ENCODE assay signal across 18 cellular contexts in the genomic region with DNA sequence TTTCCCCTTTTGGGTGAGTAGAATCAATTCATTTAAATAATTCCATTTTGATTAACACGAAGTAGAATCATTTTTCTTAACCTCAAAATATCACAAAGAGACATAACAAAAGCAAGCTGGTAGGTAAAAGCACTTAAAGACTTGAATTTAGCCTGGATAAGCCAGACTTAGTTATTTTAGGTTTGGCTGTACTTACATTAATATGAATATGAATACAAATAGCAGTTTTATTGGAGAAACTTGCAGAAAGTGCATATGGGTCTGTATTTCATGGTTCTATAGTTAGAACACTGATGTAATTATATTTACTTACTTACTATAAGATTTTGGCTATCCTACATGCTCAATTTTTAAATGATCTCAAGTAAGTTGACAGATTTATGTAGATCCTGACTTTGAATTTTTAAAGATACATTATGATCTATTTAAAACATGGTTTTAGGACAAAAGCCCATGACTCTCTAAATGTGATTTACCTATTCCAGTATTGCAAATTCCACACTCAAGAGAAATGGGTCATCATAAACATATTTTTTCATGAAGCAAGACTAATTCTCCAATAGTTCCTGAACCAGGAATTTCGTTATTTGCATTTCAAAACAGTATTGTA.
"Had no signal": no experiment of that assay in that cellular context is flagged by ENCODE, and none has a peak within 500 bp of the region (broad histone marks: within the 10 kb centered on the region; RNA-seq: fewer than 3 reads in every experiment).

No MANE protein-coding gene starts in this region.

- H3K9me3 Mint-ChIP-seq: stimulated activated memory B cell treated with anti-CD40 and anti-IgM and Interleukin-4, amounts not matched to agents 10 μg/mL and 1 μg/mL and 100 μg/mL, for 72 hours; type B pancreatic cell had no signal

- H3K4me1 ChIP-seq: lower lobe of right lung, psoas muscle, sigmoid colon, testis, tibial artery had no signal

- DNase-seq: cortex of kidney; effector memory CD8-positive, alpha-beta T cell; hypothalamus; left ventricle myocardium superior; lower lobe of right lung; natural killer cell; nucleus accumbens; psoas muscle; right cardiac atrium; sigmoid colon; stimulated activated CD4-positive, alpha-beta T cell treated with anti-CD3 and anti-CD28 coated beads, Interleukin-2, amount 100 ng/mL, for 24 hours; stimulated activated CD4-positive, alpha-beta T cell treated with anti-CD3 and anti-CD28 coated beads, Interleukin-4, amount 100 ng/mL, for 4 hours; stimulated activated naive CD8-positive, alpha-beta T cell treated with anti-CD3 and anti-CD28 coated beads, Interleukin-15, Interleukin-2, amounts not matched to agents 100 U/mL and 50 U/mL, for 24 hours; substantia nigra; testis; tibial artery had no signal

- H3K4me1 Mint-ChIP-seq: natural killer cell; stimulated activated memory B cell treated with anti-CD40 and anti-IgM and Interleukin-4, amounts not matched to agents 10 μg/mL and 1 μg/mL and 100 μg/mL, for 72 hours had no signal

- H3K27ac ChIP-seq: lower lobe of right lung, psoas muscle, sigmoid colon, testis, tibial artery had no signal

- H3K4me3 ChIP-seq: lower lobe of right lung, psoas muscle, sigmoid colon, testis, tibial artery had no signal

- H3K27ac Mint-ChIP-seq: effector memory CD8-positive, alpha-beta T cell; natural killer cell; stimulated activated memory B cell treated with anti-CD40 and anti-IgM and Interleukin-4, amounts not matched to agents 10 μg/mL and 1 μg/mL and 100 μg/mL, for 72 hours; type B pancreatic cell had no signal

- H3K36me3 ChIP-seq: lower lobe of right lung, sigmoid colon, tibial artery had no signal

- H3K27me3 Mint-ChIP-seq: effector memory CD8-positive, alpha-beta T cell; stimulated activated memory B cell treated with anti-CD40 and anti-IgM and Interleukin-4, amounts not matched to agents 10 μg/mL and 1 μg/mL and 100 μg/mL, for 72 hours had no signal

- H3K36me3 Mint-ChIP-seq: natural killer cell; stimulated activated memory B cell treated with anti-CD40 and anti-IgM and Interleukin-4, amounts not matched to agents 10 μg/mL and 1 μg/mL and 100 μg/mL, for 72 hours; type B pancreatic cell had no signal

- H3K4me3 Mint-ChIP-seq: effector memory CD8-positive, alpha-beta T cell; natural killer cell; stimulated activated memory B cell treated with anti-CD40 and anti-IgM and Interleukin-4, amounts not matched to agents 10 μg/mL and 1 μg/mL and 100 μg/mL, for 72 hours; type B pancreatic cell had no signal

- ATAC-seq: effector memory CD8-positive, alpha-beta T cell; left ventricle myocardium superior; lower lobe of right lung; natural killer cell; psoas muscle; right cardiac atrium; stimulated activated memory B cell treated with anti-CD40 and anti-IgM and Interleukin-4, amounts not matched to agents 10 μg/mL and 1 μg/mL and 100 μg/mL, for 72 hours; stimulated activated naive CD8-positive, alpha-beta T cell treated with anti-CD3 and anti-CD28 coated beads, Interleukin-15, Interleukin-2, amounts not matched to agents 100 U/mL and 50 U/mL, for 24 hours had no signal

- H3K9me3 ChIP-seq: lower lobe of right lung, psoas muscle, sigmoid colon, testis, tibial artery had no signal

- H3K27me3 ChIP-seq: sigmoid colon, testis, tibial artery had no signal
